25 cellular contexts compared by ENCODE assay signal in the genomic region with DNA sequence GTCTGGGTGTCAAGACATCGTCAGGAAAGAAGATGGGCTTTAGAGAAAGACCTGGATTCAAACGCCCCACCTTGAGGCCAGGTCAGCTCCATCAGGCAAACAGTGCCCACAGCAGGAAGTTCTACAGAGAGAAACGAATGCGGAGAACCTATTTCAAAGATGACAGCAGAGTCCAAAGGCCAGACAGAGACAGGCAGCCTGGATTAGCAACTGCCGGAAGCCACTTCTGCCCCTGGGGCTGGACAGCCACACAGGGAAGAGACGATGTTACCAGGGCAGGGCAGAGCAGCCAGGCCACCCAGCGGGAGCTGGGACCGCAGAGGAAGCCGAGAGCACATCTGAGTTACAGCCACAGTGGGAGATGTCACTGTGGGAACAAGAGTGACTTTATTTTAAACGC. TPM values are rescaled to one million over a fixed set of nuclear protein-coding genes. Genes with fewer than 3 reads are reported as not detected.
"Had no signal": no experiment of that assay in that cellular context is flagged by ENCODE, and none has a peak within 500 bp of the region (broad histone marks: within the 10 kb centered on the region; RNA-seq: fewer than 3 reads in every experiment).

No MANE protein-coding gene starts in this region.

- H3K9me3 Mint-ChIP-seq: endodermal cell; naive thymus-derived CD8-positive, alpha-beta T cell had no signal

- H3K27me3 ChIP-seq: colonic mucosa had no signal

- H3K4me1 ChIP-seq: colonic mucosa, transverse colon had no signal

- H3K9me3 ChIP-seq: colonic mucosa, stomach, thoracic aorta, transverse colon had no signal

- H3K4me1 Mint-ChIP-seq: endodermal cell had no signal

- DNase-seq: cerebellar nuclear complex; colonic mucosa; effector CD4-positive, alpha-beta T cell; endodermal cell; erythroblast; foreskin melanocyte; hippocampal formation; left colon; left ventricle myocardium superior; mesendoderm; naive thymus-derived CD8-positive, alpha-beta T cell; stimulated activated CD4-positive, alpha-beta T cell treated with anti-CD3 and anti-CD28 coated beads, Interleukin-2, amount 100 ng/mL, for 24 hours; stimulated activated CD4-positive, alpha-beta T cell treated with anti-CD3 and anti-CD28 coated beads, Interleukin-4, amount 100 ng/mL, for 4 hours; stimulated activated naive CD4-positive, alpha-beta T cell; stomach; substantia nigra; transverse colon had no signal

- H3K27ac Mint-ChIP-seq: endodermal cell; naive thymus-derived CD8-positive, alpha-beta T cell had no signal

- H3K27ac ChIP-seq: colonic mucosa, stomach, thoracic aorta, transverse colon had no signal

- FAIRE-seq: endothelial cell of umbilical vein had no signal

- H3K36me3 ChIP-seq: colonic mucosa, stomach, thoracic aorta, transverse colon had no signal

- H3K36me3 Mint-ChIP-seq: naive thymus-derived CD8-positive, alpha-beta T cell had no signal

- H3K4me3 ChIP-seq: colonic mucosa, lung, stomach, thoracic aorta, transverse colon had no signal

- H3K4me3 Mint-ChIP-seq: endodermal cell; naive thymus-derived CD8-positive, alpha-beta T cell had no signal

- ATAC-seq: left colon; left ventricle myocardium superior; naive thymus-derived CD8-positive, alpha-beta T cell; sciatic nerve had no signal

RNA-seq across cellular contexts. Expression of gene C4orf50, which starts 1.2 kb away (rescaled TPM):
- total RNA-seq: endothelial cell of umbilical vein; kidney epithelial cell; naive thymus-derived CD8-positive, alpha-beta T cell; osteoblast; pulmonary artery endothelial cell; skeletal muscle tissue had no signal
- polyA plus RNA-seq: endothelial cell of umbilical vein; naive thymus-derived CD8-positive, alpha-beta T cell had no signal
